ENCODE assay signal across 1 cellular context in genomic region chr1:226945106-226945857, GRCh38.
A peak's percentile ranks its signal among the peaks of the same experiment; 100 is the strongest.
TF ChIP-seq lines count a peak whose summit lies in the region.

No MANE protein-coding gene starts in this region.

TF ChIP-seq in HepG2, 621 proteins besides CTCF, POLR2A, EP300 and RAD21 (continued from another document):
- TF ChIP-seq ARID5B (CRISPR knock-in tag; IDR thresholded peaks at IDR 0.05) (peak; percentile 81), ZFY (CRISPR knock-in tag; IDR thresholded peaks at IDR 0.05) (peak; percentile 59), ZBED4 (CRISPR knock-in tag; IDR thresholded peaks at IDR 0.05; ENCODE audit: borderline replicate concordance) (peak; percentile 87), SNAPC2 (CRISPR knock-in tag; IDR thresholded peaks at IDR 0.05) (no peak), ARID2 (CRISPR knock-in tag; IDR thresholded peaks at IDR 0.05; ENCODE audit: borderline replicate concordance) (no peak), ZNF781 (CRISPR knock-in tag; IDR thresholded peaks at IDR 0.05; ENCODE audit: borderline replicate concordance, not compliant biosample characterization) (peak; percentile 27), ZNF607 (CRISPR knock-in tag; IDR thresholded peaks at IDR 0.05; ENCODE audit: borderline replicate concordance) (no peak; the same call in 1 of the 2 replicates), NFKBIZ (CRISPR knock-in tag; IDR thresholded peaks at IDR 0.05) (peak; percentile 79; the same call in 1 of the 2 replicates), ONECUT2 (CRISPR knock-in tag; IDR thresholded peaks at IDR 0.05) (no peak), NCOA2 (CRISPR knock-in tag; IDR thresholded peaks at IDR 0.05) (peak; percentile 58), IKZF5 (CRISPR knock-in tag; IDR thresholded peaks at IDR 0.05) (peak; percentile 89), ZNF430 (CRISPR knock-in tag; IDR thresholded peaks at IDR 0.05) (peak; percentile 83), GFI1 (CRISPR knock-in tag; IDR thresholded peaks at IDR 0.05; ENCODE audit: borderline replicate concordance) (peak; percentile 59; the same call in 1 of the 2 replicates), WIZ (CRISPR knock-in tag; IDR thresholded peaks at IDR 0.05) (0 out of 2 replicates have a peak, but pooled peaks have one; percentile 82), SP2 (CRISPR knock-in tag; IDR thresholded peaks at IDR 0.05) (0 out of 2 replicates have a peak, but pooled peaks have one; percentile 4), MXD3 (CRISPR knock-in tag; IDR thresholded peaks at IDR 0.05) (peak; percentile 57; the same call in 1 of the 2 replicates), DMAP1 (CRISPR knock-in tag; IDR thresholded peaks at IDR 0.05) (peak; percentile 78), ZNF746 (CRISPR knock-in tag; IDR thresholded peaks at IDR 0.05) (peak; percentile 36), ZMYM3 (CRISPR knock-in tag; IDR thresholded peaks at IDR 0.05) (peak; percentile 12; the same call in 1 of the 2 replicates), ZNF761 (CRISPR knock-in tag; conservative IDR thresholded peaks at IDR 0.05) (peak; percentile 70; the same call in 1 of the 2 replicates), TAF1 (CRISPR knock-in tag; IDR thresholded peaks at IDR 0.05) (peak; percentile 40), ARID3A (IDR thresholded peaks at IDR 0.05; ENCODE audit: low read depth, low read length) (0 out of 2 replicates have a peak, but pooled peaks have one; percentile 9), ZNF724P (CRISPR knock-in tag; IDR thresholded peaks at IDR 0.05; ENCODE audit: borderline replicate concordance) (peak; percentile 47; the same call in 1 of the 2 replicates), ZNF891 (CRISPR knock-in tag; IDR thresholded peaks at IDR 0.05) (peak; percentile 44), TBP (CRISPR knock-in tag; IDR thresholded peaks at IDR 0.05) (no peak), ZNF747 (CRISPR knock-in tag; IDR thresholded peaks at IDR 0.05; ENCODE audit: borderline replicate concordance) (peak; percentile 34; the same call in 1 of the 2 replicates), ZNF619 (CRISPR knock-in tag; IDR thresholded peaks at IDR 0.05) (0 out of 2 replicates have a peak, but pooled peaks have one; percentile 22), HNF4A (CRISPR knock-in tag; IDR thresholded peaks at IDR 0.05) (peak; percentile 76), ZMYM4 (CRISPR knock-in tag; IDR thresholded peaks at IDR 0.05) (peak; percentile 80; the same call in 1 of the 2 replicates), YY1 (IDR thresholded peaks at IDR 0.05; ENCODE audit: insufficient read depth, insufficient replicate concordance, low read depth, low read length) (peak; percentile 19), JDP2 (CRISPR knock-in tag; IDR thresholded peaks at IDR 0.05; ENCODE audit: borderline replicate concordance) (no peak), PAX8 (CRISPR knock-in tag; IDR thresholded peaks at IDR 0.05; ENCODE audit: borderline replicate concordance) (no peak), MXI1 (IDR thresholded peaks at IDR 0.05; ENCODE audit: borderline replicate concordance, low read depth, low read length) (peak; percentile 94; the same call in 2 of the 3 replicates)
